ENCODE assay signal across 11 cellular contexts in the genomic region with DNA sequence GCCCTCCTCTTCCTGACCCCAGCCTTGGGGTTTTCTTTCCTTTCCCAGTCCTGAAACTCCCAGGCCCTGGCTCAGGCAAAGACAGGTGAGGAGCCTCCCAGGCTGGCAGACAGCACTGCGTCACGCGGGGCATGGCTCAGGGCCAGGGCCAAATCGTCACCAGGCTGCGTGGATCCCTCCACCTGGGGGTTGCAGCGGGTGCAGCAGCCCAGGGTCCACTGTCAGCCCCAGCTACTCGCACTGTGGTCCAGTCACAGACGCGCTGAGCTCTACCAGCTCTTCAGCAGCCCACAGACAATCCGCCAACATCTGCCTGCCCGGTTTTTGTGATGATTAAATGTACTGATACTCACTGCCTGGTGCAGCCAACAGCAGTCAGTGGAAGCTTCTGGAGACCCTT. TPM values are rescaled to one million over a fixed set of nuclear protein-coding genes. Genes with fewer than 3 reads are reported as not detected.
A peak's percentile ranks its signal among the peaks of the same experiment; 100 is the strongest.
DNase-seq lines count a peak whose midpoint lies in the region; ATAC-seq lines count a peak whose summit lies in the region.
"Had no signal": no experiment of that assay in that cellular context is flagged by ENCODE, and none has a peak within 500 bp of the region (broad histone marks: within the 10 kb centered on the region; RNA-seq: fewer than 3 reads in every experiment).

No MANE protein-coding gene starts in this region.

- H3K27me3 Mint-ChIP-seq in activated CD4-positive, alpha-beta T cell treated with anti-CD3 and anti-CD28 coated beads for 36 hours: no peaks in the 10 kb centered on the region

- H3K36me3 Mint-ChIP-seq in activated CD4-positive, alpha-beta T cell treated with anti-CD3 and anti-CD28 coated beads for 36 hours (ENCODE audit: low read depth): peaks cover 48% of the 10 kb centered on the region

- DNase-seq in activated CD4-positive, alpha-beta T cell treated with anti-CD3 and anti-CD28 coated beads for 36 hours: peak; percentile 63
- DNase-seq in activated CD4-positive, alpha-beta T cell treated with anti-CD3 and anti-CD28 coated beads for 4 hours: no peak
- peak; percentile 30 to 35 for DNase-seq in activated CD4-positive, alpha-beta T cell treated with anti-CD3 and anti-CD28 coated beads, Interleukin-2, amount 50 U/mL, for 48 hours
- DNase-seq in epidermal melanocyte (ENCODE audit: insufficient read length, low spot score) (peak; percentile 10), midbrain (lab: John Stamatoyannopoulos, UW) (no peak), Kasumi-1 (lab: John Stamatoyannopoulos, UW) (no peak)
- peak in 5 of 6 experiments; percentile 33 to 60 (median 48) for DNase-seq in stimulated activated naive CD4-positive, alpha-beta T cell (lab: John Stamatoyannopoulos, UW)
- DNase-seq: NCI-H2081 treated with DMSO at 0.1 percent for 48 hours, pancreas, uterus had no signal

- peak overlapping the region; percentile 72 for H3K4me3 Mint-ChIP-seq in activated CD4-positive, alpha-beta T cell treated with anti-CD3 and anti-CD28 coated beads for 36 hours

- CTCF ChIA-PET in activated CD4-positive, alpha-beta T cell treated with anti-CD3 and anti-CD28 coated beads for 36 hours (lab: Charles Lee): interaction anchor here (0.7 to 1.7 kb wide), 7 partner anchors 8 to 85 kb away, joined by 3 to 6 read pairs (median 4); no protein-coding TSS in a partner anchor

- H3K27ac Mint-ChIP-seq in activated CD4-positive, alpha-beta T cell treated with anti-CD3 and anti-CD28 coated beads for 36 hours: peak overlapping the region; percentile 95

- peaks cover 70% of the 10 kb centered on the region for H3K4me1 Mint-ChIP-seq in activated CD4-positive, alpha-beta T cell treated with anti-CD3 and anti-CD28 coated beads for 36 hours

- POLR2A ChIA-PET in activated CD4-positive, alpha-beta T cell treated with anti-CD3 and anti-CD28 coated beads for 36 hours (lab: Charles Lee): interaction anchor here (0.9 kb wide), 1 partner anchor 12 kb away, joined by 3 read pairs; no protein-coding TSS in a partner anchor

- intact Hi-C loops in activated CD4-positive, alpha-beta T cell treated with anti-CD3 and anti-CD28 coated beads for 36 hours (cut with DNase I, micrococcal nuclease): loop anchor here in 1 of 2 experiments (10.0 kb wide), 1 partner anchor 1871 kb away; no protein-coding TSS in a partner anchor

- H3K9me3 Mint-ChIP-seq in activated CD4-positive, alpha-beta T cell treated with anti-CD3 and anti-CD28 coated beads for 36 hours (ENCODE audit: low read depth): no peaks in the 10 kb centered on the region

- ATAC-seq in activated CD4-positive, alpha-beta T cell treated with anti-CD3 and anti-CD28 coated beads for 36 hours: peak; percentile 4
- no peak for ATAC-seq in GM21723 (IDR thresholded peaks at IDR 0.05; ENCODE audit: unreplicated experiment)
- ATAC-seq: pancreas had no signal

RNA-seq across cellular contexts. Expression of gene FAM78A, which starts 12.1 kb away (rescaled TPM):
- 10 to 100 TPM; 36.6 to 52.3 TPM for total RNA-seq in activated CD4-positive, alpha-beta T cell treated with anti-CD3 and anti-CD28 coated beads for 36 hours

RNA-seq across cellular contexts. Expression of gene PLPP7, which starts 25.3 kb away (rescaled TPM):
- under 1 TPM; 0.14 to 0.30 TPM for total RNA-seq in activated CD4-positive, alpha-beta T cell treated with anti-CD3 and anti-CD28 coated beads for 36 hours

Comparison
In these comparisons a context has a peak if more than half of its experiments do, and no peak if none do; other contexts are left out.
1. DNase-seq: peak in activated CD4-positive, alpha-beta T cell treated with anti-CD3 and anti-CD28 coated beads for 36 hours (single experiment), activated CD4-positive, alpha-beta T cell treated with anti-CD3 and anti-CD28 coated beads, Interleukin-2, amount 50 U/mL, for 48 hours (2 of 2), epidermal melanocyte (single experiment) and stimulated activated naive CD4-positive, alpha-beta T cell (5 of 6); none in activated CD4-positive, alpha-beta T cell treated with anti-CD3 and anti-CD28 coated beads for 4 hours (0 of 2), midbrain (single experiment) and Kasumi-1 (0 of 2).